Comparison of ENCODE assay signal across 8 cellular contexts in the genomic region with DNA sequence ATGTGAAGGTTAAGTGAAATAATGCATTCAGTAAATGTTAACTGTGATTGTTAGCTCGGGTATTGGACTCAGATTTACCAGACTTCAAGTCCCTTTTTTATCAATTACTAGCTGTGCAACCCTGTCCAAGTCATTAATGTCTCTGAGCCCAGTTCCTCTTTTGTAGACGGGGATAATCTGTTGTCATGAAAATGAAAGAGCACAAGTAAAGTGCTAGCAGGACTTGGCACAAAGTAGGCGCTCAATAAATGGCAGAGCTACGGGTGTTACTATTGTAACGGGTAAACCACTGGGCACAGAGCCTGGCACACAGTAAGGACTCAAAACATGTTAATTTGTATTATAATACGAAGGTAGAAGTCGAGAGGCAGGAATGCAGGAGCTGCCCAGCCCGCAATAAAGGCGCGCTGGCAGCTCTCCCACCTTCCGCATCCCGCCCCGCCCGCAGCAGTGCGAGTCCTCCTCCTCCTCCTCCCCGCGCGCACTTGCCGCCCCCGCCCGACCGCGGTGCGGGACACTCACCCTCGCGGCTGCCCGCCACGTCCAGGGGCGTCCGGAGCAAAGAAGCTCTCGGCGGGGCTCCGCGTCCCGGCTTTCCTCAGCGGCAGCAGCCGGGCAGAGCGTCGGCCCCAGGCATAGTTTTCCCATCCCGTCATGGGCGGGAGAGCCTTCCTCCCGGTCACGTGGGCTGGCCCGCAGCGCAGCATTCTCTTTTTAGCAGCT. TPM values are rescaled to one million over a fixed set of nuclear protein-coding genes. Genes with fewer than 3 reads are reported as not detected.
DNase-seq lines count a peak whose midpoint lies in the region; ATAC-seq and TF ChIP-seq lines count a peak whose summit lies in the region.

A gene with protein sequence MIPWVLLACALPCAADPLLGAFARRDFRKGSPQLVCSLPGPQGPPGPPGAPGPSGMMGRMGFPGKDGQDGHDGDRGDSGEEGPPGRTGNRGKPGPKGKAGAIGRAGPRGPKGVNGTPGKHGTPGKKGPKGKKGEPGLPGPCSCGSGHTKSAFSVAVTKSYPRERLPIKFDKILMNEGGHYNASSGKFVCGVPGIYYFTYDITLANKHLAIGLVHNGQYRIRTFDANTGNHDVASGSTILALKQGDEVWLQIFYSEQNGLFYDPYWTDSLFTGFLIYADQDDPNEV (minus strand): TSS at position 637 of the 723 bp plus-strand sequence. CDS start 15,615 bp downstream, outside the sequence.

- no peaks in the 10 kb centered on the region for H3K9me3 ChIP-seq in neutrophil

- no peaks in the 10 kb centered on the region for H3K36me3 ChIP-seq in neutrophil

- no peaks in the 10 kb centered on the region for H3K9me3 Mint-ChIP-seq in activated naive CD8-positive, alpha-beta T cell (ENCODE audit: low read depth)
- peaks cover 7% of the 10 kb centered on the region for H3K9me3 Mint-ChIP-seq in glutamatergic neuron (ENCODE audit: unreplicated experiment)

- TF ChIP-seq RAD21 in Ishikawa (IDR thresholded peaks at IDR 0.05; ENCODE audit: low read depth), result no peak

- TF ChIP-seq CTCF in glutamatergic neuron (IDR thresholded peaks at IDR 0.05; ENCODE audit: partially characterized antibody, unreplicated experiment) (no peak), neutrophil (IDR thresholded peaks at IDR 0.05) (no peak)

- H3K36me3 Mint-ChIP-seq in activated naive CD8-positive, alpha-beta T cell, result no peaks in the 10 kb centered on the region
- peaks cover 12% of the 10 kb centered on the region for H3K36me3 Mint-ChIP-seq in glutamatergic neuron (ENCODE audit: unreplicated experiment)

- no peak within 1 kb of the TSS for H3K27ac ChIP-seq in neutrophil

- DNase-seq in NCI-H1417 (lab: John Stamatoyannopoulos, UW) (peak in 2 of 3 experiments; percentile 54 to 55), NCI-H1417 treated with DMSO at 0.1 percent for 48 hours (lab: John Stamatoyannopoulos, UW) (no peak), glutamatergic neuron (peak; percentile 54), GF-D8 (lab: John Stamatoyannopoulos, UW) (no peak)

- peaks cover 81% of the 10 kb centered on the region for H3K27me3 ChIP-seq in neutrophil

- H3K4me3 ChIP-seq in neutrophil (ENCODE audit: low read depth in 1 of 2, low read length in 1 of 2), result peak within 1 kb of the TSS; percentile 61 to 63

- no peak within 1 kb of the TSS for H3K27ac Mint-ChIP-seq in activated naive CD8-positive, alpha-beta T cell
- peak within 1 kb of the TSS; percentile 7 for H3K27ac Mint-ChIP-seq in glutamatergic neuron (ENCODE audit: unreplicated experiment)

- H3K4me1 Mint-ChIP-seq in activated naive CD8-positive, alpha-beta T cell (ENCODE audit: low read depth), result peaks cover 19% of the 10 kb centered on the region
- peaks cover 7% of the 10 kb centered on the region for H3K4me1 Mint-ChIP-seq in glutamatergic neuron (ENCODE audit: low read depth, unreplicated experiment)

- H3K27me3 Mint-ChIP-seq in activated naive CD8-positive, alpha-beta T cell, result peaks cover 46% of the 10 kb centered on the region
- H3K27me3 Mint-ChIP-seq in glutamatergic neuron (ENCODE audit: unreplicated experiment), result peaks cover 10% of the 10 kb centered on the region

- peaks cover 10 to 13% of the 10 kb centered on the region in 2 experiments for H3K4me1 ChIP-seq in neutrophil (ENCODE audit: control insufficient read depth in 1 of 2, insufficient read depth in 1 of 2, low read depth in 1 of 2, low read length in 1 of 2)

- TF ChIP-seq EP300 in Ishikawa (IDR thresholded peaks at IDR 0.05; ENCODE audit: borderline replicate concordance), result no peak

- H3K4me3 Mint-ChIP-seq in activated naive CD8-positive, alpha-beta T cell, result peak within 1 kb of the TSS; percentile 67
- H3K4me3 Mint-ChIP-seq in glutamatergic neuron (ENCODE audit: unreplicated experiment), result peak within 1 kb of the TSS; percentile 87

- no peak for ATAC-seq in HG03280 (IDR thresholded peaks at IDR 0.05; ENCODE audit: unreplicated experiment)

TF ChIP-seq in Ishikawa, 13 proteins besides CTCF, POLR2A, EP300 and RAD21:
- TF ChIP-seq CREB1 (IDR thresholded peaks at IDR 0.05; ENCODE audit: low read depth) (no peak), EGR1 (IDR thresholded peaks at IDR 0.05) (peak; percentile 37; the same call in 1 of the 2 replicates), NFIC (IDR thresholded peaks at IDR 0.05) (peak; percentile 13; the same call in 1 of the 2 replicates), TEAD4 (IDR thresholded peaks at IDR 0.05) (0 out of 2 replicates have a peak, but pooled peaks have one; percentile 25), ZBTB7A (IDR thresholded peaks at IDR 0.05; ENCODE audit: low read depth) (no peak), YY1 (IDR thresholded peaks at IDR 0.05; ENCODE audit: low read depth) (0 out of 2 replicates have a peak, but pooled peaks have one; percentile 10), CEBPB (IDR thresholded peaks at IDR 0.05) (no peak), FOXM1 (IDR thresholded peaks at IDR 0.05; ENCODE audit: borderline replicate concordance, low read depth) (no peak), TCF12 (IDR thresholded peaks at IDR 0.05; ENCODE audit: low read depth) (no peak), TAF1 (IDR thresholded peaks at IDR 0.05; ENCODE audit: low read depth) (no peak)
- TF ChIP-seq, protein P1, sequence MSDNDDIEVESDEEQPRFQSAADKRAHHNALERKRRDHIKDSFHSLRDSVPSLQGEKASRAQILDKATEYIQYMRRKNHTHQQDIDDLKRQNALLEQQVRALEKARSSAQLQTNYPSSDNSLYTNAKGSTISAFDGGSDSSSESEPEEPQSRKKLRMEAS (IDR thresholded peaks at IDR 0.05), result peak; percentile 90
- TF ChIP-seq, protein P2, sequence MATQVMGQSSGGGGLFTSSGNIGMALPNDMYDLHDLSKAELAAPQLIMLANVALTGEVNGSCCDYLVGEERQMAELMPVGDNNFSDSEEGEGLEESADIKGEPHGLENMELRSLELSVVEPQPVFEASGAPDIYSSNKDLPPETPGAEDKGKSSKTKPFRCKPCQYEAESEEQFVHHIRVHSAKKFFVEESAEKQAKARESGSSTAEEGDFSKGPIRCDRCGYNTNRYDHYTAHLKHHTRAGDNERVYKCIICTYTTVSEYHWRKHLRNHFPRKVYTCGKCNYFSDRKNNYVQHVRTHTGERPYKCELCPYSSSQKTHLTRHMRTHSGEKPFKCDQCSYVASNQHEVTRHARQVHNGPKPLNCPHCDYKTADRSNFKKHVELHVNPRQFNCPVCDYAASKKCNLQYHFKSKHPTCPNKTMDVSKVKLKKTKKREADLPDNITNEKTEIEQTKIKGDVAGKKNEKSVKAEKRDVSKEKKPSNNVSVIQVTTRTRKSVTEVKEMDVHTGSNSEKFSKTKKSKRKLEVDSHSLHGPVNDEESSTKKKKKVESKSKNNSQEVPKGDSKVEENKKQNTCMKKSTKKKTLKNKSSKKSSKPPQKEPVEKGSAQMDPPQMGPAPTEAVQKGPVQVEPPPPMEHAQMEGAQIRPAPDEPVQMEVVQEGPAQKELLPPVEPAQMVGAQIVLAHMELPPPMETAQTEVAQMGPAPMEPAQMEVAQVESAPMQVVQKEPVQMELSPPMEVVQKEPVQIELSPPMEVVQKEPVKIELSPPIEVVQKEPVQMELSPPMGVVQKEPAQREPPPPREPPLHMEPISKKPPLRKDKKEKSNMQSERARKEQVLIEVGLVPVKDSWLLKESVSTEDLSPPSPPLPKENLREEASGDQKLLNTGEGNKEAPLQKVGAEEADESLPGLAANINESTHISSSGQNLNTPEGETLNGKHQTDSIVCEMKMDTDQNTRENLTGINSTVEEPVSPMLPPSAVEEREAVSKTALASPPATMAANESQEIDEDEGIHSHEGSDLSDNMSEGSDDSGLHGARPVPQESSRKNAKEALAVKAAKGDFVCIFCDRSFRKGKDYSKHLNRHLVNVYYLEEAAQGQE (IDR thresholded peaks at IDR 0.05; ENCODE audit: low read depth), result no peak
- TF ChIP-seq, protein P3, sequence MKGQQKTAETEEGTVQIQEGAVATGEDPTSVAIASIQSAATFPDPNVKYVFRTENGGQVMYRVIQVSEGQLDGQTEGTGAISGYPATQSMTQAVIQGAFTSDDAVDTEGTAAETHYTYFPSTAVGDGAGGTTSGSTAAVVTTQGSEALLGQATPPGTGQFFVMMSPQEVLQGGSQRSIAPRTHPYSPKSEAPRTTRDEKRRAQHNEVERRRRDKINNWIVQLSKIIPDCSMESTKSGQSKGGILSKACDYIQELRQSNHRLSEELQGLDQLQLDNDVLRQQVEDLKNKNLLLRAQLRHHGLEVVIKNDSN (IDR thresholded peaks at IDR 0.05), result peak; percentile 96
TF ChIP-seq in Ishikawa: peak in this region for 6.

RNA-seq across cellular contexts. Expression of the gene that starts here (rescaled TPM):
- total RNA-seq in glutamatergic neuron (ENCODE audit: unreplicated experiment), result 1.0 TPM

Comparison
In these comparisons a context has a peak if more than half of its experiments do, and no peak if none do; other contexts are left out.
1. DNase-seq: peak in NCI-H1417 (2 of 3) and glutamatergic neuron (single experiment); none in NCI-H1417 treated with DMSO at 0.1 percent for 48 hours (single experiment) and GF-D8 (single experiment).